8 cellular contexts compared by ENCODE assay signal in genomic region chr15:82647835-82648256, GRCh38. TPM values are rescaled to one million over a fixed set of nuclear protein-coding genes. Genes with fewer than 3 reads are reported as not detected.
DNase-seq lines count a peak whose midpoint lies in the region; ATAC-seq and TF ChIP-seq lines count a peak whose summit lies in the region.

No MANE protein-coding gene starts in this region.

- H4K20me1 ChIP-seq in OCI-LY1 (ENCODE audit: insufficient read depth, low read length): no peaks in the 10 kb centered on the region; the same call in 1 of the 2 replicates

- TF ChIP-seq CTCF in OCI-LY1 (IDR thresholded peaks at IDR 0.05; ENCODE audit: low read length) (no peak), body of pancreas (IDR thresholded peaks at IDR 0.05) (no peak), lower lobe of right lung (IDR thresholded peaks at IDR 0.05) (no peak)

- peak in 3 of 4 donors; percentile 8 to 38 (median 22) for DNase-seq in body of pancreas
- DNase-seq in lower lobe of right lung: peak; percentile 49
- peak; percentile 31 to 37 for DNase-seq in stimulated activated CD8-positive, alpha-beta memory T cell treated with anti-CD3 and anti-CD28 coated beads, Interleukin-4, amount 100 ng/mL, for 4 hours (ENCODE audit: low read depth in 2 of 2, low spot score in 1 of 2)
- no peak for DNase-seq in SHP77 treated with DMSO at 0.1 percent for 48 hours (lab: John Stamatoyannopoulos, UW)
- DNase-seq in SKM-1 (lab: John Stamatoyannopoulos, UW; ENCODE audit: unreplicated experiment): no peak

- TF ChIP-seq POLR2A in body of pancreas (IDR thresholded peaks at IDR 0.05): no peak

- no peaks in the 10 kb centered on the region for H3F3A ChIP-seq in OCI-LY1 (ENCODE audit: insufficient read depth, low read length)

- H3K4me1 ChIP-seq in OCI-LY1 (ENCODE audit: insufficient read depth, low read length, severe bottlenecking) (no peaks in the 10 kb centered on the region), body of pancreas (peaks cover 22% of the 10 kb centered on the region), lower lobe of right lung (peaks cover 22% of the 10 kb centered on the region)

- intact Hi-C loops in body of pancreas (cut with DNase I) (no loop called here), lower lobe of right lung (cut with DNase I) (no loop called here)

- no peaks in the 10 kb centered on the region for H3K79me2 ChIP-seq in OCI-LY1 (ENCODE audit: insufficient read depth, low read length)

- H3K4me3 ChIP-seq in GM08714 (ENCODE audit: low read length): peak overlapping the region; percentile 54
- H3K4me3 ChIP-seq in OCI-LY1 (ENCODE audit: low read depth, low read length, poor library complexity, severe bottlenecking): peak overlapping the region; percentile 65
- peak overlapping the region in 1 of 2 donors; percentile 13 for H3K4me3 ChIP-seq in body of pancreas
- H3K4me3 ChIP-seq in lower lobe of right lung: peak overlapping the region; percentile 59

- H3K27me3 ChIP-seq in OCI-LY1 (ENCODE audit: insufficient read depth, low read length) (no peaks in the 10 kb centered on the region), body of pancreas (no peaks in the 10 kb centered on the region), lower lobe of right lung (ENCODE audit: low read depth) (peaks cover 55% of the 10 kb centered on the region)

- WGBS in body of pancreas, 2 donors: 3% methylated on average over 48 of the region's 49 CpGs; no CpG with 5 or more reads in 1 of the 2 donors

- H3K4me2 ChIP-seq in OCI-LY1 (ENCODE audit: low read length): peak overlapping the region; percentile 69

- H3K36me3 ChIP-seq in OCI-LY1 (ENCODE audit: insufficient read depth, low read length) (no peaks in the 10 kb centered on the region), body of pancreas (replicated peaks in 1 of 2; ENCODE audit: insufficient read depth in 1 of 2, low read depth in 2 of 2) (no peaks in the 10 kb centered on the region), lower lobe of right lung (no peaks in the 10 kb centered on the region)

- no peaks in the 10 kb centered on the region for H3K9me2 ChIP-seq in OCI-LY1 (ENCODE audit: low read depth, low read length)

- no peaks in the 10 kb centered on the region for H3K9me3 ChIP-seq in OCI-LY1 (ENCODE audit: low read length)
- no peaks in the 10 kb centered on the region for H3K9me3 ChIP-seq in body of pancreas
- H3K9me3 ChIP-seq in lower lobe of right lung: no peaks in the 10 kb centered on the region

- H3K9ac ChIP-seq in OCI-LY1 (ENCODE audit: low read length): peak overlapping the region; percentile 60; the same call in 1 of the 2 replicates

- no peak overlapping the region for H3K27ac ChIP-seq in OCI-LY1 (ENCODE audit: low read depth, low read length, poor library complexity, severe bottlenecking)
- H3K27ac ChIP-seq in body of pancreas: no peak overlapping the region
- H3K27ac ChIP-seq in lower lobe of right lung: no peak overlapping the region

- no peak overlapping the region for H2AFZ ChIP-seq in OCI-LY1 (ENCODE audit: low read length)

- ATAC-seq in body of pancreas: no peak
- peak; percentile 21 to 43 for ATAC-seq in lower lobe of right lung
- no peak for ATAC-seq in HG03025 (IDR thresholded peaks at IDR 0.05; ENCODE audit: low FRiP score, unreplicated experiment)

RNA-seq across cellular contexts. Expression of gene CPEB1, which starts 0.7 kb away (rescaled TPM):
- total RNA-seq in body of pancreas: 1 to 10 TPM in 1 of 2 donors, not detected in 1; 1.0 TPM
- 2.7 TPM for total RNA-seq in lower lobe of right lung

Comparison
In these comparisons a context has a peak if more than half of its experiments do, and no peak if none do; other contexts are left out.
1. ATAC-seq: peak in lower lobe of right lung (2 of 2); none in body of pancreas (single experiment) and HG03025 (single experiment).
2. DNase-seq: peak in body of pancreas (3 of 4), lower lobe of right lung (single experiment) and stimulated activated CD8-positive, alpha-beta memory T cell treated with anti-CD3 and anti-CD28 coated beads, Interleukin-4, amount 100 ng/mL, for 4 hours (2 of 2); none in SHP77 treated with DMSO at 0.1 percent for 48 hours (single experiment) and SKM-1 (single experiment).